ENCODE assay signal across 21 cellular contexts in the genomic region with DNA sequence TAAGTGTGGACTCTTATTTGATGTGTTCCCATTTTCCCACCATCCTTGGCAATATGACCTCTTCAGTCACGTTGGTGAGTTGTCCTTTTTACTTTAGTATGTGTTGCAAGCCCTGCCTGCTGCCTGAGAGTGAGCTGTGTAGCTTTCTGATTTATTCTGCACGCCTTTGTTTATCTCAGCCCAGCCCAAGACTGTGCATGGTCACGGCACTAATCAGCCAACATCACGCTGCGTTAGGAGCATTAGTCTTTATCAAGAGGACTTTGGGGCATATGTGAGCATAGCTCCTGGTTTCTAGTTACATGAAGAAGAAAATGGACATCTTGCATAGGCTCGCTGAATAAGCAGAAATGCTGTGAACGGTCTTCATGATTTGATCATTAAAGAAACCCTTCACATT. TPM values are rescaled to one million over a fixed set of nuclear protein-coding genes. Genes with fewer than 3 reads are reported as not detected.
"Had no signal": no experiment of that assay in that cellular context is flagged by ENCODE, and none has a peak within 500 bp of the region (broad histone marks: within the 10 kb centered on the region; RNA-seq: fewer than 3 reads in every experiment).

No MANE protein-coding gene starts in this region.

- FAIRE-seq: endothelial cell of umbilical vein, islet of Langerhans, pancreas had no signal

- H3K9me3 ChIP-seq: colonic mucosa, left ventricle myocardium inferior, lower lobe of right lung, pancreas, tibial nerve, uterus had no signal

- H3K27ac ChIP-seq: colonic mucosa, foreskin keratinocyte, left ventricle myocardium inferior, lower lobe of right lung, tibial nerve, uterus had no signal

- H3K36me3 ChIP-seq: colonic mucosa, left ventricle myocardium inferior, lower lobe of right lung, pancreas, tibial nerve, uterus had no signal

- DNase-seq: colonic mucosa; dermis blood vessel endothelial cell; endodermal cell; foreskin keratinocyte; head of caudate nucleus; hypothalamus; left ventricle myocardium inferior; lower lobe of right lung; midbrain; occipital lobe; pancreas; right cardiac atrium; stimulated activated CD4-positive, alpha-beta T cell treated with anti-CD3 and anti-CD28 coated beads, Interleukin-4, amount 100 ng/mL, for 1 hour; stimulated activated CD8-positive, alpha-beta memory T cell treated with anti-CD3 and anti-CD28 coated beads, Interleukin-4, amount 100 ng/mL, for 48 hours; stimulated activated naive CD8-positive, alpha-beta T cell treated with anti-CD3 and anti-CD28 coated beads, Interleukin-15, Interleukin-2, amounts not matched to agents 100 U/mL and 50 U/mL, for 24 hours; uterus had no signal

- ATAC-seq: foreskin keratinocyte; lower lobe of right lung; natural killer cell treated with Interleukin-12 subunit alpha and Interleukin-12 subunit beta and Interleukin-15 and Interleukin-18, amount 100 ng/mL, for 72 hours; right cardiac atrium; stimulated activated effector memory CD8-positive, alpha-beta T cell treated with anti-CD3 and anti-CD28 coated beads, Interleukin-12 subunit alpha, Interleukin-12 subunit beta, amount 100 ng/mL, for 72 hours; stimulated activated naive CD8-positive, alpha-beta T cell treated with anti-CD3 and anti-CD28 coated beads, Interleukin-15, Interleukin-2, amounts not matched to agents 100 U/mL and 50 U/mL, for 24 hours had no signal

- H3K4me1 ChIP-seq: colonic mucosa, foreskin keratinocyte, uterus had no signal

- H3K27me3 ChIP-seq: colonic mucosa, foreskin keratinocyte, pancreas, tibial nerve, uterus had no signal

- H3K4me3 ChIP-seq: colonic mucosa, left ventricle myocardium inferior, lower lobe of right lung, pancreas, tibial nerve, uterus had no signal

RNA-seq across cellular contexts. Expression of a gene that starts 6.1 kb away (rescaled TPM):
- total RNA-seq: natural killer cell treated with Interleukin-12 subunit alpha and Interleukin-12 subunit beta and Interleukin-15 and Interleukin-18, amount 100 ng/mL, for 72 hours had no signal
